ENCODE assay signal across 2 cellular contexts in the genomic region with DNA sequence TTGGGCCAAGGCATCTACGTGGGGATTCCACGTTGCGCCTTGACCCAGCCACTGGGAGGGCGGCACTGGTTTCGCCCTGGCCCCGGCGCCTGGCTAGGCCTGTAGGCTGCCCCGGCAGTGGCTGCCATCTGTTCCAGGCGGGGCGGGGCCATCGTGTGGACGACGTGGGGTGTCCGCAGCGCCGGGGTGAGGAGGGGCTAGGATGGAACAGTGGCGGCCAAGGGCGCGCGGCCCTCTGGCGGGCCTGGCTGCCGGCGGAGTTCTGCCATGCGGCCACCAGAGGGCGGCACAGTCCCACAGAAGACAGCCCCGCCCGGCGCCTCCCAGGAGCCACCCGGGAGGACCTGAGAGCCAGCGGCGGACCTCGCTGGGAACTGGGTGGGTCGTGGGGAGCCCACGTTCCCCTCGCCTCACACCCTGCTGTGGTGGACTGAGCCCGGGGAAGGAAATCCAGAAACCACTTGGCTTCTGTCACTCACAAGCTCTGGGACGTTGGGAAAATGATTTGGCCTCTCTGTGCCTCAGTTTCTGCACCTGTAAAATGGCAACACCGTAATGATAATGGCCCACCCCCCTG.
TF ChIP-seq lines count a peak whose summit lies in the region.

No MANE protein-coding gene starts in this region.

TF ChIP-seq in HEK293T, 16 proteins besides CTCF, POLR2A, EP300 and RAD21:
- no peak for TF ChIP-seq PKNOX1 (IDR thresholded peaks at IDR 0.05)
- TF ChIP-seq FOXM1 (IDR thresholded peaks at IDR 0.05; ENCODE audit: borderline replicate concordance), result no peak
- no peak for TF ChIP-seq ARNT (IDR thresholded peaks at IDR 0.05)
- TF ChIP-seq CTBP1 (IDR thresholded peaks at IDR 0.05; ENCODE audit: borderline replicate concordance), result no peak
- TF ChIP-seq ZNF384 (IDR thresholded peaks at IDR 0.05), result no peak
- no peak for TF ChIP-seq LEF1 (IDR thresholded peaks at IDR 0.05; ENCODE audit: borderline replicate concordance)
- no peak for TF ChIP-seq FOXA1 (IDR thresholded peaks at IDR 0.05)
- no peak for TF ChIP-seq TARDBP (IDR thresholded peaks at IDR 0.05)
- no peak for TF ChIP-seq ELF4 (IDR thresholded peaks at IDR 0.05)
- no peak for TF ChIP-seq SUZ12 (IDR thresholded peaks at IDR 0.05)
- TF ChIP-seq SP1 (IDR thresholded peaks at IDR 0.05), result no peak
- no peak for TF ChIP-seq BHLHE40 (IDR thresholded peaks at IDR 0.05; ENCODE audit: borderline replicate concordance)
- no peak for TF ChIP-seq L3MBTL2 (conservative IDR thresholded peaks at IDR 0.05)

TF ChIP-seq in H1, 55 proteins besides CTCF, POLR2A, EP300 and RAD21 (continued from another document):
- TF ChIP-seq JUND (IDR thresholded peaks at IDR 0.05; ENCODE audit: low read length) (no peak), ATF2 (IDR thresholded peaks at IDR 0.05; ENCODE audit: low read length) (no peak), YY1 (IDR thresholded peaks at IDR 0.05; ENCODE audit: low read depth, low read length) (peak; percentile 38; the same call in 1 of the 2 replicates), BCL11A (IDR thresholded peaks at IDR 0.05; ENCODE audit: low read depth in 2 of 2, low read length in 2 of 2) (no peak), KDM1A (IDR thresholded peaks at IDR 0.05; ENCODE audit: borderline replicate concordance, low read length) (peak; percentile 92), TAF7 (optimal IDR thresholded peaks at IDR 0.05; ENCODE audit: borderline replicate concordance, low read depth, low read length) (peak; percentile 44), TCF12 (IDR thresholded peaks at IDR 0.05; ENCODE audit: low read depth, low read length) (no peak), HDAC2 (IDR thresholded peaks at IDR 0.05; ENCODE audit: borderline replicate concordance in 1 of 2, low read depth in 2 of 2, low read length in 2 of 2) (peak in 1 of 2 experiments; percentile 92; a peak in 1 of 4 replicates), ASH2L (IDR thresholded peaks at IDR 0.05; ENCODE audit: low read length) (no peak), ATF3 (IDR thresholded peaks at IDR 0.05; ENCODE audit: insufficient read depth, low read depth, low read length) (0 out of 2 replicates have a peak, but pooled peaks have one; percentile 35), GABPA (IDR thresholded peaks at IDR 0.05; ENCODE audit: borderline replicate concordance, insufficient read depth, low read length) (peak; percentile 43; the same call in 1 of the 2 replicates), CTBP2 (IDR thresholded peaks at IDR 0.05; ENCODE audit: borderline replicate concordance, insufficient read depth, insufficient read length, low read length) (no peak), BACH1 (IDR thresholded peaks at IDR 0.05; ENCODE audit: low read length) (peak; percentile 52; the same call in 1 of the 2 replicates), KDM4A (IDR thresholded peaks at IDR 0.05; ENCODE audit: low read depth, low read length, severe bottlenecking) (no peak)
- TF ChIP-seq, protein P1, sequence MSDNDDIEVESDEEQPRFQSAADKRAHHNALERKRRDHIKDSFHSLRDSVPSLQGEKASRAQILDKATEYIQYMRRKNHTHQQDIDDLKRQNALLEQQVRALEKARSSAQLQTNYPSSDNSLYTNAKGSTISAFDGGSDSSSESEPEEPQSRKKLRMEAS (IDR thresholded peaks at IDR 0.05), result peak; percentile 16; the same call in 1 of the 2 replicates
